1 cellular context compared by ENCODE assay signal in genomic region chr4:147620315-147620714, GRCh38.
TF ChIP-seq lines count a peak whose summit lies in the region.

No MANE protein-coding gene starts in this region.

TF ChIP-seq in K562, 482 proteins besides CTCF, POLR2A, EP300 and RAD21:
- TF ChIP-seq STAT6 (CRISPR knock-in tag; IDR thresholded peaks at IDR 0.05) (no peak), HDAC3 (IDR thresholded peaks at IDR 0.05; ENCODE audit: borderline replicate concordance, partially characterized antibody) (no peak), STAT5A (IDR thresholded peaks at IDR 0.05; ENCODE audit: borderline replicate concordance, low read length) (no peak), ARID3A (IDR thresholded peaks at IDR 0.05; ENCODE audit: borderline replicate concordance, low read depth, low read length) (no peak), CBX3 (IDR thresholded peaks at IDR 0.05; ENCODE audit: borderline replicate concordance in 1 of 2, low read length in 2 of 2) (no peak), MAZ (CRISPR knock-in tag; conservative IDR thresholded peaks at IDR 0.05 in 1 of 2, IDR thresholded peaks at IDR 0.05 in 1 of 2) (no peak), ZNF146 (CRISPR knock-in tag; IDR thresholded peaks at IDR 0.05; ENCODE audit: unreplicated experiment) (no peak), IRF2 (CRISPR knock-in tag; IDR thresholded peaks at IDR 0.05) (no peak), SMARCE1 (IDR thresholded peaks at IDR 0.05) (no peak)
